In the genomic region with DNA sequence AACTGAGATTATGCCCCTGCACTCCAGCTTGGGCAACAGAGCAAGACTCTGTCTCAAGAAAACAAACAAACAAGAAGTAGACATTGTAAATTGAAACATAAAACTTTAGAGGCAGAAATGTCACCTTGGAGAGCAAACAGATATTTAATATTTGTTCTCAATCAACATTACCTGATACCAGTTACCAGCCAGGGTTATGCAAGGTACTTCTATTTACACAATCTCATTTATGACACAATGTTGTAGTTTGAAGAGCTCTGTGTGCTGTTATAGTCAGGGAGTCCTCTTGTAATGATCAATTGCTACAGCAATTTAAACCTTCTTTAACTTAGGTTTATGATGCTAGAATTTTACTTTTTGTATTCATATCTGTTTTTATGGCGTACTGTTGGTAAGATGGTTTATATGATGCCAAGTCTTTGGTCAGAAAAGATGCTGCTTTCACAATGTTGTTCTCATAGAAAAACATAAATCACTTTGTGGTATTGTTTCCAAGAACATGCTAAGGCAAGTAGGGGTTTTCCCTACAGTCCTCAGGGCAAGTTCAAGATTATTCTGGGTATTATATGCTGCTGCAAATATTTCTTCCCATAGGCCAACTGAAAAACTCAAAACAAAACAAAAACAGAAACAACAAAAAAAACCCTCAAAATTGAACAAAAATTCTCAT, we compare ENCODE assay signal across 1 cellular context.
TF ChIP-seq lines count a peak whose summit lies in the region.

No MANE protein-coding gene starts in this region.

TF ChIP-seq in SK-N-SH treated with all-trans-retinoic acid at 6 μM for 48 hours, 23 proteins besides CTCF, POLR2A, EP300 and RAD21 (continued from another document):
- TF ChIP-seq, protein P1, sequence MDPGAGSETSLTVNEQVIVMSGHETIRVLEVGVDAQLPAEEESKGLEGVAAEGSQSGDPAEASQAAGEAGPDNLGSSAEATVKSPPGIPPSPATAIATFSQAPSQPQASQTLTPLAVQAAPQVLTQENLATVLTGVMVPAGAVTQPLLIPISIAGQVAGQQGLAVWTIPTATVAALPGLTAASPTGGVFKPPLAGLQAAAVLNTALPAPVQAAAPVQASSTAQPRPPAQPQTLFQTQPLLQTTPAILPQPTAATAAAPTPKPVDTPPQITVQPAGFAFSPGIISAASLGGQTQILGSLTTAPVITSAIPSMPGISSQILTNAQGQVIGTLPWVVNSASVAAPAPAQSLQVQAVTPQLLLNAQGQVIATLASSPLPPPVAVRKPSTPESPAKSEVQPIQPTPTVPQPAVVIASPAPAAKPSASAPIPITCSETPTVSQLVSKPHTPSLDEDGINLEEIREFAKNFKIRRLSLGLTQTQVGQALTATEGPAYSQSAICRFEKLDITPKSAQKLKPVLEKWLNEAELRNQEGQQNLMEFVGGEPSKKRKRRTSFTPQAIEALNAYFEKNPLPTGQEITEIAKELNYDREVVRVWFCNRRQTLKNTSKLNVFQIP (CRISPR knock-in tag; IDR thresholded peaks at IDR 0.05; ENCODE audit: borderline replicate concordance, low read depth) = no peak
